In genomic region chr4:76296421-76296820, GRCh38 we compare ENCODE assay signal across 29 cellular contexts. TPM values are rescaled to one million over a fixed set of nuclear protein-coding genes. Genes with fewer than 3 reads are reported as not detected.
"Had no signal": no experiment of that assay in that cellular context is flagged by ENCODE, and none has a peak within 500 bp of the region (broad histone marks: within the 10 kb centered on the region; RNA-seq: fewer than 3 reads in every experiment).

No MANE protein-coding gene starts in this region.

- H3K9me3 ChIP-seq: colonic mucosa, gastrocnemius medialis, pancreas, prostate gland, right atrium auricular region had no signal

- H3K27me3 ChIP-seq: ascending aorta, cardiac muscle cell, colonic mucosa, gastrocnemius medialis, left lung, pancreas, right atrium auricular region, spleen, tibial nerve had no signal

- H3K36me3 ChIP-seq: ascending aorta, cardiac muscle cell, colonic mucosa, gastrocnemius medialis, left lung, lower lobe of right lung, pancreas, prostate gland, right atrium auricular region, spleen, tibial nerve had no signal

- DNase-seq: activated CD4-positive, alpha-beta memory T cell treated with anti-CD3 and anti-CD28 coated beads, Interleukin-2, amount 10 ng/mL, durations not matched to agents 7 days and 5 days; activated CD4-positive, alpha-beta T cell treated with anti-CD3 and anti-CD28 coated beads, Interleukin-2, amount 10 ng/mL, durations not matched to agents 24 days and 14 days; activated CD4-positive, CD25-positive, alpha-beta regulatory T cell treated with anti-CD3 and anti-CD28 coated beads, Interleukin-2, amount 50 U/mL, for 72 hours; activated CD8-positive, alpha-beta memory T cell treated with anti-CD3 and anti-CD28 coated beads, Interleukin-2, amount 50 U/mL, for 48 hours; activated gamma-delta T cell; activated naive CD4-positive, alpha-beta T cell treated with anti-CD3 and anti-CD28 coated beads, Interleukin-2, amount 10 ng/mL, durations not matched to agents 7 days and 5 days; activated naive CD8-positive, alpha-beta T cell treated with anti-CD3 and anti-CD28 coated beads, Interleukin-2, amount 10 ng/mL, durations not matched to agents 7 days and 5 days; activated T-cell treated with anti-CD3 and anti-CD28 coated beads, Interleukin-2, amount 50 U/mL, for 24 hours; cerebellar nuclear complex; colonic mucosa; effector CD8-positive, alpha-beta T cell; gastrocnemius medialis; glutamatergic neuron; left lung; lower lobe of right lung; mesenchymal stem cell; naive thymus-derived CD8-positive, alpha-beta T cell; nucleus accumbens; pancreas; spleen; stimulated activated naive CD4-positive, alpha-beta T cell had no signal

- H3K27ac ChIP-seq: ascending aorta, cardiac muscle cell, colonic mucosa, epithelial cell of prostate, left lung, lower lobe of right lung, pancreas, prostate gland, right atrium auricular region, spleen, tibial nerve had no signal

- FAIRE-seq: endometrium, islet of Langerhans, pancreas had no signal

- H3K4me1 ChIP-seq: ascending aorta, right atrium auricular region, tibial nerve had no signal

- H3K4me3 ChIP-seq: ascending aorta, cardiac muscle cell, colonic mucosa, gastrocnemius medialis, left lung, lower lobe of right lung, pancreas, prostate gland, right atrium auricular region, spleen, tibial nerve had no signal

- ATAC-seq: gastrocnemius medialis; naive thymus-derived CD8-positive, alpha-beta T cell; pancreas had no signal

RNA-seq across cellular contexts. Expression of gene FAM47E, which starts 44.9 kb away (rescaled TPM):
- total RNA-seq: activated CD4-positive, alpha-beta memory T cell treated with anti-CD3 and anti-CD28 coated beads, Interleukin-2, amount 10 ng/mL, durations not matched to agents 7 days and 5 days; activated CD4-positive, alpha-beta T cell treated with anti-CD3 and anti-CD28 coated beads, Interleukin-2, amount 10 ng/mL, durations not matched to agents 24 days and 14 days; ascending aorta had no signal
